8 cellular contexts compared by ENCODE assay signal in the genomic region with DNA sequence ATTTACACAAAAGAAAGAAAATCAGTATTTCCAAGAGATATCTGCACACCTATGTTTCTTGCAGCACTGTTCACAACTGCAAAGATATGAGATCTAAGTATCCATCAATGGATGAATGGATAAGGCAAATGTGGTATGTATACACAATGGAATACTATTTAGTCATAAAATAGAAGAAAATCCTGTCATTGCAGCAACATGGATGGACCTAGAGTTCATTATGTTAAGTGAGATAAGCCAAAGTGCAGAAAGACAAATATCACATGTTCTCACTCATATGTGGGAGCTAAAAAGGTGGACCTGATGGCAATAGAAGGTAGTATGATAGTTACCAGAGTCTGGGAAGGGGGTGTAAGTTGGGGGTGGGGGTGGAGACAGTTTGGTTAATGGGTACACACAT.
"Had no signal": no experiment of that assay in that cellular context is flagged by ENCODE, and none has a peak within 500 bp of the region (broad histone marks: within the 10 kb centered on the region; RNA-seq: fewer than 3 reads in every experiment).

No MANE protein-coding gene starts in this region.

- DNase-seq: GDM1, GF-D8 had no signal

- H3K4me3 ChIP-seq: GM12878 had no signal

- ATAC-seq: GM12878 had no signal

- FAIRE-seq: G401.6, GM12878, GM12891, GM12892, GM18507, GM19239 had no signal
